7 cellular contexts compared by ENCODE assay signal in genomic region chr1:54081306-54082270, GRCh38. TPM values are rescaled to one million over a fixed set of nuclear protein-coding genes. Genes with fewer than 3 reads are reported as not detected.
DNase-seq lines count a peak whose midpoint lies in the region; ATAC-seq and TF ChIP-seq lines count a peak whose summit lies in the region.

No MANE protein-coding gene starts in this region.

- intact Hi-C loops in natural killer cell (cut with micrococcal nuclease) = no loop called here

- ATAC-seq in HG02852 (IDR thresholded peaks at IDR 0.05; ENCODE audit: unreplicated experiment) = peak; percentile 57
- ATAC-seq in natural killer cell = peak; percentile 73 to 84 (median 82)

- peaks cover 10 to 12% of the 10 kb centered on the region in 2 donors for H3K4me1 Mint-ChIP-seq in natural killer cell

- peak; percentile 94 for TF ChIP-seq CTCF in GM12864 (IDR thresholded peaks at IDR 0.05; ENCODE audit: low read depth, low read length, missing control alignments)
- peak; percentile 92 for TF ChIP-seq CTCF in epithelial cell of esophagus (IDR thresholded peaks at IDR 0.05; ENCODE audit: insufficient read depth, low read depth, low read length, missing control alignments)
- peak; percentile 79 for TF ChIP-seq CTCF in natural killer cell (IDR thresholded peaks at IDR 0.05)

- DNase-seq in GM12864 (ENCODE audit: low read depth) (peak; percentile 43), NCI-H510A treated with DMSO at 0.1 percent for 48 hours (lab: John Stamatoyannopoulos, UW) (peak; percentile 57), epithelial cell of esophagus (ENCODE audit: low read depth) (peak; percentile 95), natural killer cell (peak; percentile 41)
- DNase-seq in activated CD8-positive, alpha-beta memory T cell treated with anti-CD3 and anti-CD28 coated beads for 24 hours = peak; percentile 77
- peak in 5 of 6 experiments; percentile 8 to 41 (median 23) for DNase-seq in stimulated activated naive CD4-positive, alpha-beta T cell (lab: John Stamatoyannopoulos, UW)

- H3K27me3 Mint-ChIP-seq in natural killer cell (ENCODE audit: low read depth in 2 of 2) = no peaks in the 10 kb centered on the region

- no peaks in the 10 kb centered on the region for H3K36me3 Mint-ChIP-seq in natural killer cell

- H3K9me3 Mint-ChIP-seq in natural killer cell = no peaks in the 10 kb centered on the region

- H3K27ac Mint-ChIP-seq in natural killer cell = no peak overlapping the region

- H3K4me3 ChIP-seq in GM12864 (ENCODE audit: low read depth, low read length) (no peak overlapping the region), epithelial cell of esophagus (ENCODE audit: low read length) (no peak overlapping the region)

- H3K4me3 Mint-ChIP-seq in natural killer cell = no peak overlapping the region

RNA-seq across cellular contexts. Expression of gene TCEANC2, which starts 28.2 kb away (rescaled TPM):
- 1 to 10 TPM; 5.1 to 9.5 (median 7.3) TPM for total RNA-seq in natural killer cell

RNA-seq across cellular contexts. Expression of gene TMEM59, which starts 28.6 kb away (rescaled TPM):
- total RNA-seq in natural killer cell = 100 to 1,000 TPM; 187 to 202 (median 199) TPM

Comparison
In these comparisons a context has a peak if more than half of its experiments do, and no peak if none do; other contexts are left out.
1. DNase-seq: peak in every context shown above with its lines; median percentile 95 in epithelial cell of esophagus; 77 in activated CD8-positive, alpha-beta memory T cell treated with anti-CD3 and anti-CD28 coated beads for 24 hours; 57 in NCI-H510A treated with DMSO at 0.1 percent for 48 hours; 43 in GM12864; 41 in natural killer cell; 23 in stimulated activated naive CD4-positive, alpha-beta T cell.